Comparison of ENCODE assay signal across 25 cellular contexts in the genomic region with DNA sequence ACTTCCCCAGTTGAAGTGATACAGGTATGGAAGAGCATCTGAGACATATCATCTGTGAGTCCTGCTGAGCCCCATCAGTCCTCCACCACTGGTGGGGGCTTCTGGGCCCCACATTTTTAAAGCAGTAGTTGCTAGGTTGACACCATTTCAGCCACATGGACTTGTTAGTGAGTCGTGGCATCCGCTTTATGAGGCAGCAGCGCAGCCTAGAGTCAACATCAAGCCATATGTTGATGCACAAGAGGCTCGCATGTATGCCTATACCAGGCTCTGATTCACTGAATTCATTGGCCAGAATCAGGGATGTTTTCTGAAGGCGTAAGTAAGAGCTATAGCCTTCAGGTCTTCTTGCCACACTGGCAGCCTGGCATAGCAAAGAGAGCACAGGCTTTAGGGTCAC. TPM values are rescaled to one million over a fixed set of nuclear protein-coding genes. Genes with fewer than 3 reads are reported as not detected.
DNase-seq lines count a peak whose midpoint lies in the region; ATAC-seq, FAIRE-seq and TF ChIP-seq lines count a peak whose summit lies in the region.
"Had no signal": no experiment of that assay in that cellular context is flagged by ENCODE, and none has a peak within 500 bp of the region (broad histone marks: within the 10 kb centered on the region; RNA-seq: fewer than 3 reads in every experiment).

No MANE protein-coding gene starts in this region.

- no peak overlapping the region for H4K8ac ChIP-seq in H1 (ENCODE audit: extremely low read depth, insufficient read depth, low read length)

- no peak overlapping the region for H2BK20ac ChIP-seq in H1 (ENCODE audit: low read length)

- H3K56ac ChIP-seq in H1 (replicated peaks; ENCODE audit: insufficient read length, low read depth, low read length), result no peak overlapping the region

- POLR2A ChIA-PET in GM10248 (lab: Yijun Ruan, JAX), result no interaction called here
- POLR2A ChIA-PET in H1 (lab: Charles Lee; ENCODE audit: partially characterized antibody), result interaction anchor here (1.9 kb wide), 1 partner anchor 22 kb away, joined by 4 read pairs; no protein-coding TSS in a partner anchor

- peaks cover 0 to 2% of the 10 kb centered on the region in 2 experiments for H4K20me1 ChIP-seq in H1 (replicated peaks in 1 of 2; ENCODE audit: control insufficient read depth in 1 of 2, insufficient read depth in 2 of 2, low read length in 2 of 2)

- TF ChIP-seq CTCF in D721Med (IDR thresholded peaks at IDR 0.05; ENCODE audit: insufficient read depth, missing control alignments) (peak; percentile 46), GM10248 (IDR thresholded peaks at IDR 0.05; ENCODE audit: control extremely low read depth, extremely low read depth, low read depth, missing control alignments) (peak; percentile 11), H1 (IDR thresholded peaks at IDR 0.05; ENCODE audit: control extremely low read depth in 1 of 3, insufficient read depth in 1 of 3, low read depth in 1 of 3, low read length in 3 of 3) (peak in 2 of 3 experiments; percentile 17 to 26; a peak in 2 of 4 replicates)

- no peaks in the 10 kb centered on the region for H3K79me2 ChIP-seq in H1 (ENCODE audit: control insufficient read depth in 1 of 2, insufficient read depth in 2 of 2, low read length in 2 of 2)

- H4K91ac ChIP-seq in H1 (replicated peaks; ENCODE audit: insufficient read length, low read length), result no peak overlapping the region

- no peak overlapping the region for H2AK5ac ChIP-seq in H1 (ENCODE audit: low read depth, low read length)

- intact Hi-C loops in left ventricle myocardium superior (cut with micrococcal nuclease), result no loop called here

- no peak overlapping the region for H2BK5ac ChIP-seq in H1 (ENCODE audit: low read depth, low read length)

- no peak overlapping the region for H3K4ac ChIP-seq in H1 (replicated peaks; ENCODE audit: insufficient read length, low read depth, low read length)

- H2BK15ac ChIP-seq in H1 (ENCODE audit: low read length), result no peak overlapping the region

- H3K9ac ChIP-seq in H1 (replicated peaks in 1 of 4; ENCODE audit: extremely low read depth in 1 of 4, low read depth in 3 of 4, low read length in 3 of 4), result no peak overlapping the region

- no peak overlapping the region for H3K4me3 ChIP-seq in H1 (ENCODE audit: extremely low read depth in 1 of 4, insufficient read depth in 2 of 4, low read depth in 3 of 4, low read length in 4 of 4)
- no peak overlapping the region for H3K4me3 ChIP-seq in MG63
- H3K4me3 ChIP-seq: skin epidermis had no signal

- TF ChIP-seq EP300 in H1 (IDR thresholded peaks at IDR 0.05; ENCODE audit: borderline replicate concordance in 1 of 2, low read depth in 2 of 2, low read length in 2 of 2), result no peak

- DNase-seq in D721Med (ENCODE audit: insufficient read length, low spot score), result no peak
- no peak for DNase-seq in GM10248 (ENCODE audit: extremely low spot score)
- peak; percentile 11 for DNase-seq in NCI-H69 (lab: John Stamatoyannopoulos, UW)
- no peak for DNase-seq in H1 (ENCODE audit: low read depth in 1 of 2, low spot score in 2 of 2)
- DNase-seq in MG63, result no peak
- DNase-seq in left ventricle myocardium superior, result no peak
- DNase-seq: activated T-cell treated with anti-CD3 and anti-CD28 coated beads for 4 hours; Caco-2; effector CD4-positive, alpha-beta T cell; hypothalamus; Kasumi-1; NCI-H1092; NCI-H1694; NCI-H446 treated with DMSO at 0.1 percent for 48 hours; stimulated activated naive B cell treated with anti-CD40 and anti-IgM and Interleukin-4, amounts not matched to agents 10 μg/mL and 1 μg/mL and 100 μg/mL, for 72 hours; substantia nigra had no signal

- H3K4me2 ChIP-seq in H1 (ENCODE audit: insufficient read depth in 1 of 2, low read depth in 2 of 2, low read length in 2 of 2), result no peak overlapping the region

- FAIRE-seq in D721Med (lab: Jason Lieb, UNC) (no peak), H1 (lab: Jason Lieb, UNC) (no peak)
- FAIRE-seq: colon, GM19239 had no signal

- no peak overlapping the region for H2BK120ac ChIP-seq in H1 (replicated peaks; ENCODE audit: low read depth, low read length)

- peak; percentile 36 to 55; a peak in 3 of 4 replicates for TF ChIP-seq RAD21 in H1 (IDR thresholded peaks at IDR 0.05 in 1 of 2, conservative IDR thresholded peaks at IDR 0.05 in 1 of 2; ENCODE audit: low read depth in 2 of 2, low read length in 2 of 2)

- no peak overlapping the region for H3K23ac ChIP-seq in H1 (ENCODE audit: insufficient read length)

- no peak overlapping the region for H4K5ac ChIP-seq in H1 (ENCODE audit: insufficient read length, low read depth, low read length)

- no peaks in the 10 kb centered on the region for H3K23me2 ChIP-seq in H1 (ENCODE audit: low read depth, low read length)

- no peak overlapping the region for H3K27ac ChIP-seq in H1 (ENCODE audit: low read depth, low read length)
- H3K27ac ChIP-seq: C4-2B, RWPE1, skin epidermis had no signal

- 94% methylated on average over 5 of the region's 5 CpGs; no CpG with 5 or more reads in 1 of the 2 experiments for WGBS in H1 (ENCODE audit: extremely low coverage in 1 of 2, insufficient coverage in 1 of 2, insufficient read length in 1 of 2, insufficient replicate concordance in 2 of 2, low coverage in 1 of 2, low lambda C conversion rate in 2 of 2, missing lambda C conversion rate in 1 of 2), 2 experiments

- H3K36me3 ChIP-seq in H1 (ENCODE audit: control insufficient read depth in 2 of 4, insufficient read depth in 4 of 4, low read length in 3 of 4), result peaks cover 0 to 27% (median 13%) of the 10 kb centered on the region in 4 experiments; a peak in 5 of 8 replicates
- peaks cover 58% of the 10 kb centered on the region for H3K36me3 ChIP-seq in MG63

- no peak overlapping the region for H2AFZ ChIP-seq in H1 (ENCODE audit: low read length)

- H3K4me1 ChIP-seq in H1 (replicated peaks in 1 of 4; ENCODE audit: control insufficient read depth in 3 of 4, insufficient read depth in 4 of 4, low read length in 3 of 4), result no peaks in the 10 kb centered on the region

- no peak overlapping the region for H3K14ac ChIP-seq in H1 (ENCODE audit: insufficient read length)

- no peak overlapping the region for H2BK12ac ChIP-seq in H1 (ENCODE audit: low read depth, low read length)

- CTCF ChIA-PET in GM10248 (lab: Yijun Ruan, JAX) (interaction anchor here (1.1 to 6.4 kb wide), 3 partner anchors 12 to 24 kb away, joined by 3 to 45 read pairs (median 7); no protein-coding TSS in a partner anchor), H1 (lab: Charles Lee; ENCODE audit: partially characterized antibody) (interaction anchor here (0.7 to 2.7 kb wide), 3 partner anchors 23 to 389 kb away, joined by 3 to 16 read pairs (median 3); no protein-coding TSS in a partner anchor)

- no peak for ATAC-seq in left ventricle myocardium superior
- no peak for ATAC-seq in GM21515 (IDR thresholded peaks at IDR 0.05; ENCODE audit: unreplicated experiment)
- ATAC-seq: activated CD4-positive, CD25-positive, alpha-beta regulatory T cell treated with anti-CD3 and anti-CD28 coated beads, Interleukin-2, amount 50 U/mL, for 24 hours; activated naive CD4-positive, alpha-beta T cell treated with anti-CD3 and anti-CD28 coated beads, Interleukin-2, amount 50 U/mL, for 72 hours; natural killer cell treated with Interleukin-12 subunit alpha and Interleukin-12 subunit beta and Interleukin-15 and Interleukin-18, amount 100 ng/mL, for 72 hours; stimulated activated naive B cell treated with anti-CD40 and anti-IgM and Interleukin-4, amounts not matched to agents 10 μg/mL and 1 μg/mL and 100 μg/mL, for 72 hours had no signal

- no peak overlapping the region for H3K18ac ChIP-seq in H1 (ENCODE audit: extremely low read depth, low read length)

- H3K9me3 ChIP-seq in H1 (ENCODE audit: insufficient read depth in 2 of 2, low read depth in 1 of 2, low read length in 1 of 2) (no peaks in the 10 kb centered on the region), MG63 (no peaks in the 10 kb centered on the region)
- H3K9me3 ChIP-seq: Caco-2 had no signal

- H3K79me1 ChIP-seq in H1 (ENCODE audit: low read depth, low read length), result no peaks in the 10 kb centered on the region

- TF ChIP-seq POLR2A in H1 (IDR thresholded peaks at IDR 0.05; ENCODE audit: control extremely low read depth in 1 of 2, low read depth in 2 of 2, low read length in 2 of 2), result no peak

- H3K27me3 ChIP-seq in H1 (replicated peaks in 1 of 4; ENCODE audit: control insufficient read depth in 3 of 4, extremely low read depth in 1 of 4, insufficient read depth in 3 of 4, low read length in 3 of 4) (no peaks in the 10 kb centered on the region), MG63 (no peaks in the 10 kb centered on the region)

RNA-seq across cellular contexts. Expression of a gene that starts 26.8 kb away (rescaled TPM):
- 19.9 and 20.2 TPM in 2 replicates for total RNA-seq in H1 (2021; fragmentation: NEBNext Ultra II Directional; extraction: Animal tissue kit (Norgen Biotek cat#: 25700))
- polyA plus RNA-seq in H1 (2011; rRNA removed), result 20.8 and 20.9 TPM in 2 replicates
- 22.3 TPM for polyA plus RNA-seq in H1 (2011; cell fraction: cytosol; rRNA removed)
- polyA plus RNA-seq in H1 (2011; cell fraction: nucleus; rRNA removed), result 18.0 TPM
- polyA plus RNA-seq in H1 (2012, experiment 1 of 2), result 17.0 to 21.1 TPM (median 17.9 TPM) in 4 replicates
- polyA plus RNA-seq in H1 (2012, experiment 2 of 2), result 10.9 TPM
- 11.0 TPM for polyA plus RNA-seq in H1 (2013, experiment 1 of 2)
- polyA plus RNA-seq in H1 (2013, experiment 2 of 2), result 10.8 TPM
- 26.8 and 29.2 TPM in 2 replicates for polyA minus RNA-seq in H1 (2011; rRNA and poly(A)+ RNA removed)
- polyA minus RNA-seq in H1 (2011; cell fraction: cytosol; rRNA and poly(A)+ RNA removed), result 14.6 TPM
- 20.0 TPM for polyA minus RNA-seq in H1 (2011; cell fraction: nucleus; rRNA and poly(A)+ RNA removed)
- total RNA-seq in MG63 (2014; rRNA removed; shearing (Covaris generic); ENCODE audit: low replicate concordance), result 13.7 and 28.8 TPM in 2 replicates
- 8.3 TPM for total RNA-seq in left ventricle myocardium superior

RNA-seq across cellular contexts. Expression of a gene that starts 37.4 kb away (rescaled TPM):
- total RNA-seq in H1 (2021; fragmentation: NEBNext Ultra II Directional; extraction: Animal tissue kit (Norgen Biotek cat#: 25700)), result 74.3 and 88.4 TPM in 2 replicates
- 61.4 and 90.7 TPM in 2 replicates for polyA plus RNA-seq in H1 (2011; rRNA removed)
- 61.9 TPM for polyA plus RNA-seq in H1 (2011; cell fraction: cytosol; rRNA removed)
- polyA plus RNA-seq in H1 (2011; cell fraction: nucleus; rRNA removed), result 169 TPM
- 32.1 to 76.8 TPM (median 61.9 TPM) in 4 replicates for polyA plus RNA-seq in H1 (2012, experiment 1 of 2)
- 57.5 TPM for polyA plus RNA-seq in H1 (2012, experiment 2 of 2)
- polyA plus RNA-seq in H1 (2013, experiment 1 of 2), result 76.3 TPM
- 74.6 TPM for polyA plus RNA-seq in H1 (2013, experiment 2 of 2)
- polyA minus RNA-seq in H1 (2011; rRNA and poly(A)+ RNA removed), result 37.9 and 42.9 TPM in 2 replicates
- polyA minus RNA-seq in H1 (2011; cell fraction: cytosol; rRNA and poly(A)+ RNA removed), result 68.5 TPM
- 57.4 TPM for polyA minus RNA-seq in H1 (2011; cell fraction: nucleus; rRNA and poly(A)+ RNA removed)
- 51.3 and 96.6 TPM in 2 replicates for total RNA-seq in MG63 (2014; rRNA removed; shearing (Covaris generic); ENCODE audit: low replicate concordance)
- 1.4 TPM for total RNA-seq in left ventricle myocardium superior

RNA-seq across cellular contexts. Expression of a gene that starts 42.7 kb away (rescaled TPM):
- 43.0 and 43.7 TPM in 2 replicates for total RNA-seq in H1 (2021; fragmentation: NEBNext Ultra II Directional; extraction: Animal tissue kit (Norgen Biotek cat#: 25700))
- 7.7 and 12.8 TPM in 2 replicates for polyA plus RNA-seq in H1 (2011; rRNA removed)
- 19.8 TPM for polyA plus RNA-seq in H1 (2011; cell fraction: cytosol; rRNA removed)
- polyA plus RNA-seq in H1 (2011; cell fraction: nucleus; rRNA removed), result 11.0 TPM
- 24.7 to 37.4 TPM (median 30.1 TPM) in 4 replicates for polyA plus RNA-seq in H1 (2012, experiment 1 of 2)
- polyA plus RNA-seq in H1 (2012, experiment 2 of 2), result 2.7 TPM
- polyA plus RNA-seq in H1 (2013, experiment 1 of 2), result 19.5 TPM
- polyA plus RNA-seq in H1 (2013, experiment 2 of 2), result 19.7 TPM
- 25.5 and 29.8 TPM in 2 replicates for polyA minus RNA-seq in H1 (2011; rRNA and poly(A)+ RNA removed)
- polyA minus RNA-seq in H1 (2011; cell fraction: cytosol; rRNA and poly(A)+ RNA removed), result 18.1 TPM
- 26.2 TPM for polyA minus RNA-seq in H1 (2011; cell fraction: nucleus; rRNA and poly(A)+ RNA removed)
- 47.6 and 56.9 TPM in 2 replicates for total RNA-seq in MG63 (2014; rRNA removed; shearing (Covaris generic); ENCODE audit: low replicate concordance)
- 32.9 TPM for total RNA-seq in left ventricle myocardium superior

Comparison
In these comparisons a context has a peak if more than half of its experiments do, and no peak if none do; other contexts are left out.
1. RNA of a gene that starts 37.4 kb away (total RNA-seq): 51.3 to 96.6 TPM in MG63 and 74.3 to 88.4 TPM in H1; 1.4 TPM in left ventricle myocardium superior (single experiment); every median in the first group is over 10 times any median in the second.
2. Peak in every context shown above with its lines, with median percentiles within 50 percentile points of each other: CTCF ChIP-seq.